14 cellular contexts compared by ENCODE assay signal in the genomic region with DNA sequence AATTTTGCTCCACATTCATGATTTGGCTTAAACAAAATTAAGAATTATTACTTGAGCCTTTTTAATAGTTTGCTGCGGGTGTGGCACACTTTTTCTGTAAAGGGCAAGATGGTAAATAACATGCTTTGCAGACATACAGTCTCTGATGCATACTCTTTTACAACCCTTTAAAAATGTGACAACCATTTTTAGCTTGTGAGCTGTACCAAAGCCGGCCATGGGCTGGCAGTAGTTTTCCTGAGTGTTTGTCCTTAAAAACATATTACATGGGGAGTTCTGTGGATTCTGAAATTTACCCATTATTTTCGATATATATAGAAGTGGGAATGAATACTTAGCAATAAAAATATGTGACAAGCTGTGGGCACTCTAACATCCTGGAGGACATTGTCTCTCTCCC.
DNase-seq lines count a peak whose midpoint lies in the region; ATAC-seq and TF ChIP-seq lines count a peak whose summit lies in the region.
"Had no signal": no experiment of that assay in that cellular context is flagged by ENCODE, and none has a peak within 500 bp of the region (broad histone marks: within the 10 kb centered on the region; RNA-seq: fewer than 3 reads in every experiment).

No MANE protein-coding gene starts in this region.

- H3K9me3 ChIP-seq in lower lobe of right lung (no peaks in the 10 kb centered on the region), smooth muscle cell (replicated peaks; ENCODE audit: low read depth) (no peaks in the 10 kb centered on the region)
- H3K9me3 ChIP-seq: HAP-1 had no signal

- peaks cover 89% of the 10 kb centered on the region for H3K79me2 ChIP-seq in smooth muscle cell (ENCODE audit: low read depth)

- H3K36me3 ChIP-seq in lower lobe of right lung: no peaks in the 10 kb centered on the region
- H3K36me3 ChIP-seq in smooth muscle cell (ENCODE audit: low read depth): no peaks in the 10 kb centered on the region
- H3K36me3 ChIP-seq: HAP-1 had no signal

- no peak overlapping the region for H3K4me3 Mint-ChIP-seq in effector memory CD8-positive, alpha-beta T cell
- H3K4me3 Mint-ChIP-seq: activated B cell treated with CpG ODN at 0.5 μM for 24 hours; stimulated activated naive CD8-positive, alpha-beta T cell treated with anti-CD3 and anti-CD28 coated beads, Interleukin-15, amount 100 ng/mL, for 72 hours had no signal

- peak; percentile 21 for DNase-seq in HCEC 1CT
- DNase-seq in astrocyte of the cerebellum (ENCODE audit: low read depth): no peak
- no peak for DNase-seq in lower lobe of right lung
- no peak for DNase-seq in smooth muscle cell (lab: John Stamatoyannopoulos, UW; ENCODE audit: unreplicated experiment)
- DNase-seq in NCI-H1092 treated with DMSO at 0.1 percent for 48 hours (lab: John Stamatoyannopoulos, UW): no peak
- no peak for DNase-seq in effector memory CD8-positive, alpha-beta T cell
- DNase-seq: activated B cell treated with CpG ODN at 0.5 μM for 24 hours; NCI-H146; NCI-H748 treated with DMSO at 0.1 percent for 48 hours; stimulated activated CD4-positive, alpha-beta T cell treated with anti-CD3 and anti-CD28 coated beads, Interleukin-4, amount 100 ng/mL, for 24 hours; stimulated activated naive CD8-positive, alpha-beta T cell treated with anti-CD3 and anti-CD28 coated beads, Interleukin-15, amount 100 ng/mL, for 72 hours had no signal

- no peaks in the 10 kb centered on the region for H3K27me3 Mint-ChIP-seq in effector memory CD8-positive, alpha-beta T cell
- H3K27me3 Mint-ChIP-seq: activated B cell treated with CpG ODN at 0.5 μM for 24 hours; stimulated activated naive CD8-positive, alpha-beta T cell treated with anti-CD3 and anti-CD28 coated beads, Interleukin-15, amount 100 ng/mL, for 72 hours had no signal

- H4K20me1 ChIP-seq in smooth muscle cell (ENCODE audit: low read depth): peaks cover 33% of the 10 kb centered on the region

- peak overlapping the region; percentile 94 for H3K9ac ChIP-seq in smooth muscle cell (ENCODE audit: low read depth)

- H3K27me3 ChIP-seq in lower lobe of right lung (ENCODE audit: low read depth) (no peaks in the 10 kb centered on the region), smooth muscle cell (ENCODE audit: low read depth) (no peaks in the 10 kb centered on the region)

- H3K4me1 Mint-ChIP-seq in effector memory CD8-positive, alpha-beta T cell (ENCODE audit: low read depth in 2 of 2): peaks cover 7 to 21% of the 10 kb centered on the region in 2 donors
- H3K4me1 Mint-ChIP-seq: activated B cell treated with CpG ODN at 0.5 μM for 24 hours; stimulated activated naive CD8-positive, alpha-beta T cell treated with anti-CD3 and anti-CD28 coated beads, Interleukin-15, amount 100 ng/mL, for 72 hours had no signal

- H3K4me2 ChIP-seq in smooth muscle cell: peak overlapping the region; percentile 79

- intact Hi-C loops in lower lobe of right lung (cut with DNase I): no loop called here

- H3K27ac Mint-ChIP-seq in effector memory CD8-positive, alpha-beta T cell: no peak overlapping the region
- H3K27ac Mint-ChIP-seq: activated B cell treated with CpG ODN at 0.5 μM for 24 hours had no signal

- H3K4me1 ChIP-seq in lower lobe of right lung (peaks cover 54% of the 10 kb centered on the region), smooth muscle cell (ENCODE audit: low read depth) (peaks cover 41% of the 10 kb centered on the region)

- peaks cover 55% of the 10 kb centered on the region for H3F3A ChIP-seq in smooth muscle cell (ENCODE audit: low read depth)

- ATAC-seq in lower lobe of right lung (no peak), HG03521 (IDR thresholded peaks at IDR 0.05; ENCODE audit: unreplicated experiment) (no peak), HG03095 (IDR thresholded peaks at IDR 0.05; ENCODE audit: unreplicated experiment) (no peak)
- ATAC-seq in effector memory CD8-positive, alpha-beta T cell (replicated peaks): no peak
- ATAC-seq: stimulated activated naive CD8-positive, alpha-beta T cell treated with anti-CD3 and anti-CD28 coated beads, Interleukin-15, amount 100 ng/mL, for 72 hours had no signal

- peaks cover 4 to 8% of the 10 kb centered on the region in 2 donors for H3K9me3 Mint-ChIP-seq in effector memory CD8-positive, alpha-beta T cell

- H3K36me3 Mint-ChIP-seq in effector memory CD8-positive, alpha-beta T cell (ENCODE audit: insufficient read depth): peaks cover 3% of the 10 kb centered on the region

- H2AFZ ChIP-seq in smooth muscle cell (ENCODE audit: low read depth): no peak overlapping the region

- in situ Hi-C loops in astrocyte of the cerebellum (cut with HindIII; ENCODE audit: low sequenced_read_pairs): no loop called here

- H3K4me3 ChIP-seq in astrocyte of the cerebellum (ENCODE audit: low read depth, low read length): no peak overlapping the region
- H3K4me3 ChIP-seq in lower lobe of right lung: no peak overlapping the region
- peak overlapping the region; percentile 18 for H3K4me3 ChIP-seq in smooth muscle cell
- H3K4me3 ChIP-seq: HAP-1 had no signal

- WGBS in smooth muscle cell (ENCODE audit: low lambda C conversion rate): 63% methylated on average over 3 of the region's 3 CpGs

- TF ChIP-seq CTCF in astrocyte of the cerebellum (IDR thresholded peaks at IDR 0.05; ENCODE audit: low read depth, low read length, missing control alignments) (peak; percentile 14), lower lobe of right lung (IDR thresholded peaks at IDR 0.05) (no peak), smooth muscle cell (IDR thresholded peaks at IDR 0.05; ENCODE audit: borderline replicate concordance, insufficient read depth, poor library complexity, severe bottlenecking) (no peak)

- H3K27ac ChIP-seq in lower lobe of right lung: peak overlapping the region; percentile 79
- peak overlapping the region; percentile 98 for H3K27ac ChIP-seq in smooth muscle cell (ENCODE audit: low read depth)
